ENCODE assay signal across 20 cellular contexts in the genomic region with DNA sequence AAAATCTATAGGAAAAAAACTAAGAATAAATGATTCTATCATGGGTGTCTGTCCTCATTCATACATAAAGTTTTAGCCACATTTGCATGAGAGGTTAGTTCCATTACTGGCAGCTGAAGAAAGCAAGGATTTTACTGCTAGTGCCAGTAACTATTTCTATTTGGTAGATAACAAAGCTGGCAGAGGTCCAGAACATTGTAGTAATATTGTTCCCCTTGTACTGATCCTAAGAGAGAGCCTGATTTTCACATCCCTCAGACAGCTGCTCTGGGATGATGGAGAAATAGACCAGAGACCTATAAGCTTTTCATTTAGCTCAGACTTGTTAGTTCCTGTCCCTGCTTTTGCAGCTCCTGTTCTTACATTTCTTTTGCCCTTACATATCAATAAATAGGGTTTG.
DNase-seq lines count a peak whose midpoint lies in the region; ATAC-seq and TF ChIP-seq lines count a peak whose summit lies in the region.
"Had no signal": no experiment of that assay in that cellular context is flagged by ENCODE, and none has a peak within 500 bp of the region (broad histone marks: within the 10 kb centered on the region; RNA-seq: fewer than 3 reads in every experiment).

No MANE protein-coding gene starts in this region.

- H3K4me1 ChIP-seq in Karpas-422 (ENCODE audit: low read length), result no peaks in the 10 kb centered on the region
- no peaks in the 10 kb centered on the region for H3K4me1 ChIP-seq in MM.1S (ENCODE audit: low read length)

- H3K36me3 ChIP-seq in Karpas-422 (ENCODE audit: insufficient read depth, low read length) (no peaks in the 10 kb centered on the region), MM.1S (replicated peaks; ENCODE audit: insufficient read depth, low read length) (no peaks in the 10 kb centered on the region)

- H2AFZ ChIP-seq in Karpas-422 (ENCODE audit: low read length), result no peak overlapping the region
- no peak overlapping the region for H2AFZ ChIP-seq in MM.1S (ENCODE audit: low read length)

- no peak overlapping the region for H3K9ac ChIP-seq in Karpas-422 (ENCODE audit: low read length)
- no peak overlapping the region for H3K9ac ChIP-seq in MM.1S (ENCODE audit: low read length)

- H3F3A ChIP-seq in MM.1S (ENCODE audit: insufficient read depth, low read length), result no peaks in the 10 kb centered on the region

- H3K79me2 ChIP-seq in Karpas-422 (ENCODE audit: low read length), result no peaks in the 10 kb centered on the region
- H3K79me2 ChIP-seq in MM.1S (ENCODE audit: low read length), result no peaks in the 10 kb centered on the region

- H3K27ac ChIP-seq in Karpas-422 (ENCODE audit: low read length) (no peak overlapping the region), MM.1S (ENCODE audit: low read length) (no peak overlapping the region)
- H3K27ac ChIP-seq: 22Rv1 had no signal

- ATAC-seq in GM21528 (IDR thresholded peaks at IDR 0.05; ENCODE audit: low FRiP score, unreplicated experiment) (no peak), T-helper 17 cell (no peak)

- H3K4me2 ChIP-seq in Karpas-422 (ENCODE audit: low read depth, low read length, poor library complexity, severe bottlenecking) (no peak overlapping the region), MM.1S (ENCODE audit: low read depth, low read length) (no peak overlapping the region)

- H4K20me1 ChIP-seq in Karpas-422 (ENCODE audit: insufficient read depth, low read depth, low read length) (no peaks in the 10 kb centered on the region), MM.1S (ENCODE audit: insufficient read depth, low read length) (no peaks in the 10 kb centered on the region)

- no peak overlapping the region for H3K4me3 Mint-ChIP-seq in nephron
- H3K4me3 Mint-ChIP-seq in T-helper 17 cell, result no peak overlapping the region
- H3K4me3 Mint-ChIP-seq: H9 had no signal

- peak overlapping the region in 2 of 3 experiments; percentile 53 to 73 for H3K27ac Mint-ChIP-seq in nephron
- H3K27ac Mint-ChIP-seq in T-helper 17 cell, result no peak overlapping the region
- H3K27ac Mint-ChIP-seq: H9 had no signal

- H3K9me2 ChIP-seq in Karpas-422 (replicated peaks; ENCODE audit: insufficient read depth, low read length) (no peaks in the 10 kb centered on the region), MM.1S (replicated peaks; ENCODE audit: insufficient read depth, low read length) (no peaks in the 10 kb centered on the region)

- DNase-seq in DMS 273 (lab: John Stamatoyannopoulos, UW; ENCODE audit: unreplicated experiment) (peak; percentile 3), DMS 273 treated with DMSO at 0.1 percent for 48 hours (lab: John Stamatoyannopoulos, UW) (no peak), Karpas-422 (peak; percentile 37), dermis blood vessel endothelial cell (peak; percentile 28), T-helper 17 cell (no peak), MM.1S (no peak)
- DNase-seq: AML-193; GDM1; H9; IMR-90; NCI-H1105 treated with DMSO at 0.1 percent for 48 hours; NCI-H1694; NCI-H2081 treated with DMSO at 0.1 percent for 48 hours; NCI-H510A; NCI-H748 treated with DMSO at 0.1 percent for 48 hours; NK-92 treated with Interleukin-12 subunit alpha and Interleukin-12 subunit beta, amount 100 ng/mL, for 24 hours; SHP77 had no signal

- TF ChIP-seq CTCF in nephron (IDR thresholded peaks at IDR 0.05; ENCODE audit: unreplicated experiment in 3 of 3) (no peak), MM.1S (IDR thresholded peaks at IDR 0.05; ENCODE audit: low read length) (no peak)

- H3K4me1 Mint-ChIP-seq in nephron (peaks cover 23% of the 10 kb centered on the region), T-helper 17 cell (no peaks in the 10 kb centered on the region)
- H3K4me1 Mint-ChIP-seq: H9 had no signal

- H3K9me3 Mint-ChIP-seq in nephron, result no peaks in the 10 kb centered on the region
- H3K9me3 Mint-ChIP-seq: H9 had no signal

- H3K9me3 ChIP-seq in Karpas-422 (ENCODE audit: low read length), result no peaks in the 10 kb centered on the region
- H3K9me3 ChIP-seq in T-helper 17 cell (ENCODE audit: control insufficient read depth, low read length, poor library complexity, severe bottlenecking), result no peaks in the 10 kb centered on the region
- no peaks in the 10 kb centered on the region for H3K9me3 ChIP-seq in MM.1S (replicated peaks; ENCODE audit: insufficient read depth, low read length)

- H3K27me3 Mint-ChIP-seq in nephron (ENCODE audit: low read depth), result no peaks in the 10 kb centered on the region
- peaks cover 6% of the 10 kb centered on the region for H3K27me3 Mint-ChIP-seq in T-helper 17 cell

- H3K36me3 Mint-ChIP-seq in nephron (ENCODE audit: low read depth) (peaks cover 15% of the 10 kb centered on the region), T-helper 17 cell (ENCODE audit: low read depth) (no peaks in the 10 kb centered on the region)

- H3K27me3 ChIP-seq in Karpas-422 (ENCODE audit: low read length) (no peaks in the 10 kb centered on the region), MM.1S (replicated peaks; ENCODE audit: insufficient read depth, low read length) (no peaks in the 10 kb centered on the region)

- H3K4me3 ChIP-seq in Karpas-422 (ENCODE audit: low read length) (no peak overlapping the region), MM.1S (ENCODE audit: low read length) (no peak overlapping the region)

Comparison
In these comparisons a context has a peak if more than half of its experiments do, and no peak if none do; other contexts are left out.
1. DNase-seq: peak in DMS 273 (single experiment), Karpas-422 (single experiment) and dermis blood vessel endothelial cell (single experiment); none in DMS 273 treated with DMSO at 0.1 percent for 48 hours (single experiment), T-helper 17 cell (0 of 3) and MM.1S (single experiment).